8 cellular contexts compared by ENCODE assay signal in genomic region chr2:222859786-222860726, GRCh38. TPM values are rescaled to one million over a fixed set of nuclear protein-coding genes. Genes with fewer than 3 reads are reported as not detected.
A peak's percentile ranks its signal among the peaks of the same experiment; 100 is the strongest.
DNase-seq lines count a peak whose midpoint lies in the region; ATAC-seq, FAIRE-seq and TF ChIP-seq lines count a peak whose summit lies in the region.

No MANE protein-coding gene starts in this region.

- peak overlapping the region; percentile 73 for H3K4me3 Mint-ChIP-seq in activated CD8-positive, alpha-beta T cell treated with anti-CD3 and anti-CD28 coated beads, Interleukin-2, amount 10 ng/mL, durations not matched to agents 7 days and 5 days

- no peaks in the 10 kb centered on the region for H3K36me3 Mint-ChIP-seq in activated CD8-positive, alpha-beta T cell treated with anti-CD3 and anti-CD28 coated beads, Interleukin-2, amount 10 ng/mL, durations not matched to agents 7 days and 5 days (ENCODE audit: low read depth)

- CTCF ChIA-PET in activated CD8-positive, alpha-beta T cell treated with anti-CD3 and anti-CD28 coated beads, Interleukin-2, amount 10 ng/mL, durations not matched to agents 7 days and 5 days (lab: Charles Lee), result interaction anchor here (0.9 to 2.2 kb wide), 3 partner anchors 16 to 170 kb away, joined by 3 to 10 read pairs (median 4); no protein-coding TSS in a partner anchor

- H3K4me3 ChIP-seq in pancreas, result peak overlapping the region; percentile 2 to 99 (median 94)

- H3K27ac ChIP-seq in pancreas, result peak overlapping the region; percentile 90 to 97 (median 92)

- in situ Hi-C loops in KBM-7 (cut with MboI; ENCODE audit: low pct_unique_long_range_greater_than_20kb, low sequenced_read_pairs), result no loop called here

- intact Hi-C loops in Right ventricle myocardium superior (cut with DNase I), result loop anchor here (5.0 kb wide), 3 partner anchors 42 to 153 kb away; no protein-coding TSS in a partner anchor
- intact Hi-C loops in pancreas (cut with DNase I), result no loop called here

- TF ChIP-seq CTCF in pancreas (IDR thresholded peaks at IDR 0.05), result no peak

- no peak for ATAC-seq in activated CD8-positive, alpha-beta T cell treated with anti-CD3 and anti-CD28 coated beads, Interleukin-2, amount 10 ng/mL, durations not matched to agents 7 days and 5 days
- ATAC-seq in Right ventricle myocardium superior (ENCODE audit: poor library complexity) (peak; percentile 47), pancreas (peak; percentile 34 to 47 (median 46)), GM21367 (IDR thresholded peaks at IDR 0.05; ENCODE audit: unreplicated experiment) (no peak), HG03025 (IDR thresholded peaks at IDR 0.05; ENCODE audit: low FRiP score, unreplicated experiment) (no peak)

- no peaks in the 10 kb centered on the region for H3K9me3 ChIP-seq in pancreas

- H3K27me3 ChIP-seq in pancreas, result no peaks in the 10 kb centered on the region

- DNase-seq in DMS153 treated with DMSO at 0.1 percent for 48 hours (lab: John Stamatoyannopoulos, UW; ENCODE audit: unreplicated experiment), result peak; percentile 56
- peak; percentile 43 for DNase-seq in KBM-7
- DNase-seq in activated CD8-positive, alpha-beta T cell treated with anti-CD3 and anti-CD28 coated beads, Interleukin-2, amount 10 ng/mL, durations not matched to agents 7 days and 5 days, result no peak
- peak; percentile 55 for DNase-seq in Right ventricle myocardium superior
- DNase-seq in pancreas, result peak in 5 of 6 donors; percentile 49 to 68 (median 62)
- no peak for DNase-seq in AG08395 (ENCODE audit: low spot score)

- peaks cover 16% of the 10 kb centered on the region for H3K27me3 Mint-ChIP-seq in activated CD8-positive, alpha-beta T cell treated with anti-CD3 and anti-CD28 coated beads, Interleukin-2, amount 10 ng/mL, durations not matched to agents 7 days and 5 days (ENCODE audit: low read depth)

- peaks cover 6% of the 10 kb centered on the region for H3K4me1 Mint-ChIP-seq in activated CD8-positive, alpha-beta T cell treated with anti-CD3 and anti-CD28 coated beads, Interleukin-2, amount 10 ng/mL, durations not matched to agents 7 days and 5 days (ENCODE audit: low read depth)

- H3K4me1 ChIP-seq in pancreas, result peaks cover 8 to 34% (median 27%) of the 10 kb centered on the region in 3 donors

- POLR2A ChIA-PET in activated CD8-positive, alpha-beta T cell treated with anti-CD3 and anti-CD28 coated beads, Interleukin-2, amount 10 ng/mL, durations not matched to agents 7 days and 5 days (lab: Charles Lee), result no interaction called here

- FAIRE-seq in pancreas (lab: Jason Lieb, UNC), result no peak

- 6 to 7% methylated on average over 12 of the region's 12 CpGs for WGBS in pancreas, 2 donors

- peak overlapping the region; percentile 71 for H3K27ac Mint-ChIP-seq in activated CD8-positive, alpha-beta T cell treated with anti-CD3 and anti-CD28 coated beads, Interleukin-2, amount 10 ng/mL, durations not matched to agents 7 days and 5 days

- no peaks in the 10 kb centered on the region for H3K36me3 ChIP-seq in pancreas

- no peaks in the 10 kb centered on the region for H3K9me3 Mint-ChIP-seq in activated CD8-positive, alpha-beta T cell treated with anti-CD3 and anti-CD28 coated beads, Interleukin-2, amount 10 ng/mL, durations not matched to agents 7 days and 5 days (ENCODE audit: insufficient read depth)

RNA-seq across cellular contexts. Expression of gene ACSL3, which starts 0.8 kb away (rescaled TPM):
- total RNA-seq in activated CD8-positive, alpha-beta T cell treated with anti-CD3 and anti-CD28 coated beads, Interleukin-2, amount 10 ng/mL, durations not matched to agents 7 days and 5 days, result 10 to 100 TPM; 46.5 to 54.6 TPM
- total RNA-seq in Right ventricle myocardium superior, result 50.8 TPM
- total RNA-seq in pancreas, result 10 to 100 TPM; 14.0 to 32.0 (median 16.6) TPM
- polyA plus RNA-seq in pancreas, result 10 to 100 TPM in 1 of 2 donors, 1 to 10 TPM in 1; 4.7 to 14.9 TPM

Comparison
In these comparisons a context has a peak if more than half of its experiments do, and no peak if none do; other contexts are left out.
1. DNase-seq: peak in DMS153 treated with DMSO at 0.1 percent for 48 hours (single experiment), KBM-7 (single experiment), Right ventricle myocardium superior (single experiment) and pancreas (5 of 6); none in activated CD8-positive, alpha-beta T cell treated with anti-CD3 and anti-CD28 coated beads, Interleukin-2, amount 10 ng/mL, durations not matched to agents 7 days and 5 days (single experiment) and AG08395 (single experiment).
2. ATAC-seq: peak in Right ventricle myocardium superior (single experiment) and pancreas (4 of 4); none in activated CD8-positive, alpha-beta T cell treated with anti-CD3 and anti-CD28 coated beads, Interleukin-2, amount 10 ng/mL, durations not matched to agents 7 days and 5 days (single experiment), GM21367 (single experiment) and HG03025 (single experiment).